Comparison of ENCODE assay signal across 34 cellular contexts in genomic region chr11:38784164-38784563, GRCh38.
"Had no signal": no experiment of that assay in that cellular context is flagged by ENCODE, and none has a peak within 500 bp of the region (broad histone marks: within the 10 kb centered on the region; RNA-seq: fewer than 3 reads in every experiment).

No MANE protein-coding gene starts in this region.

- H3K9me3 ChIP-seq: adrenal gland, body of pancreas, breast epithelium had no signal

- H3K27me3 ChIP-seq: adrenal gland, body of pancreas, brain microvascular endothelial cell, breast epithelium had no signal

- ATAC-seq: activated CD8-positive, alpha-beta T cell treated with anti-CD3 and anti-CD28 coated beads for 36 hours; activated naive CD4-positive, alpha-beta T cell treated with anti-CD3 and anti-CD28 coated beads, Interleukin-2, amount 50 U/mL, for 72 hours; activated T-cell treated with anti-CD3 and anti-CD28 coated beads, Interleukin-2, amount 50 U/mL, for 4 hours; activated T-cell treated with anti-CD3 and anti-CD28 coated beads, Interleukin-2, amount 50 U/mL, for 72 hours; activated T-helper 17 cell treated with anti-CD3 and anti-CD28 coated beads, Interleukin-2, amount 50 U/mL, for 72 hours; body of pancreas had no signal

- H3K4me3 ChIP-seq: adrenal gland, body of pancreas, breast epithelium had no signal

- H3K4me1 ChIP-seq: adrenal gland, body of pancreas, breast epithelium had no signal

- H3K27ac ChIP-seq: adrenal gland, body of pancreas, brain microvascular endothelial cell, breast epithelium, VCaP had no signal

- H3K36me3 ChIP-seq: adrenal gland, brain microvascular endothelial cell, breast epithelium had no signal

- DNase-seq: activated B cell treated with CpG ODN at 0.5 μM for 24 hours; activated CD4-positive, alpha-beta memory T cell treated with anti-CD3 and anti-CD28 coated beads for 36 hours; activated CD4-positive, alpha-beta T cell treated with anti-CD3 and anti-CD28 coated beads for 4 hours; activated CD4-positive, alpha-beta T cell treated with anti-CD3 and anti-CD28 coated beads, Interleukin-2, amount 10 ng/mL, durations not matched to agents 24 days and 14 days; activated CD4-positive, alpha-beta T cell treated with anti-CD3 and anti-CD28 coated beads, Interleukin-2, amount 50 U/mL, for 1 hour; activated CD4-positive, alpha-beta T cell treated with anti-CD3 and anti-CD28 coated beads, Interleukin-2, amount 50 U/mL, for 4 hours; activated CD4-positive, CD25-positive, alpha-beta regulatory T cell treated with anti-CD3 and anti-CD28 coated beads, Interleukin-2, amount 50 U/mL, for 72 hours; activated CD8-positive, alpha-beta memory T cell treated with anti-CD3 and anti-CD28 coated beads, Interleukin-2, amount 50 U/mL, for 4 hours; activated CD8-positive, alpha-beta T cell treated with anti-CD3 and anti-CD28 coated beads for 36 hours; activated effector memory CD4-positive, alpha-beta T cell treated with anti-CD3 and anti-CD28 coated beads, Interleukin-2, amount 50 U/mL, for 16 hours; activated gamma-delta T cell treated with Interleukin-2 at 50 U/mL for 16 hours; activated naive CD4-positive, alpha-beta T cell; activated naive CD4-positive, alpha-beta T cell treated with anti-CD3 and anti-CD28 coated beads for 36 hours; activated naive CD4-positive, alpha-beta T cell treated with anti-CD3 and anti-CD28 coated beads, Interleukin-2, amount 50 U/mL, for 16 hours; activated naive CD8-positive, alpha-beta T cell treated with anti-CD3 and anti-CD28 coated beads for 36 hours; activated T-cell treated with anti-CD3 and anti-CD28 coated beads for 4 hours; activated T-cell treated with anti-CD3 and anti-CD28 coated beads, Interleukin-2, amount 50 U/mL, for 1 hour; activated T-cell treated with anti-CD3 and anti-CD28 coated beads, Interleukin-2, amount 50 U/mL, for 4 hours; activated T-cell treated with anti-CD3 and anti-CD28 coated beads, Interleukin-2, amount 50 U/mL, for 72 hours; adrenal gland; amniotic stem cell; aorta; body of pancreas; brain microvascular endothelial cell; central memory CD4-positive, alpha-beta T cell; T-helper 2 cell; T-helper 9 cell had no signal

- FAIRE-seq: astrocyte, colon, TTC549 had no signal
